Comparison of ENCODE assay signal across 8 cellular contexts in genomic region chr22:43014876-43015676, GRCh38. TPM values are rescaled to one million over a fixed set of nuclear protein-coding genes. Genes with fewer than 3 reads are reported as not detected.
DNase-seq lines count a peak whose midpoint lies in the region; TF ChIP-seq lines count a peak whose summit lies in the region.

PACSIN2 (minus strand) TSS chr22:43015149; CDS start chr22:42912080, 103,069 bp downstream.

- no peak for TF ChIP-seq CTCF in GM20000 (IDR thresholded peaks at IDR 0.05; ENCODE audit: extremely low read depth, missing control alignments)

- DNase-seq in COLO829 (ENCODE audit: low spot score) (peak; percentile 99), GM20000 (ENCODE audit: low spot score) (peak; percentile 100), HS-5 (ENCODE audit: low read depth) (peak; percentile 87), NK-92 (lab: John Stamatoyannopoulos, UW; ENCODE audit: unreplicated experiment) (peak; percentile 95), lung microvascular endothelial cell (ENCODE audit: low read depth in 2 of 2) (peak; percentile 98 to 99)
- DNase-seq in activated CD8-positive, alpha-beta memory T cell treated with anti-CD3 and anti-CD28 coated beads for 1 hour (ENCODE audit: extremely low read depth in 1 of 2, low read depth in 1 of 2) = peak; percentile 97 to 98
- peak; percentile 99 for DNase-seq in effector CD4-positive, alpha-beta T cell
- DNase-seq in stimulated activated CD4-positive, alpha-beta T cell treated with anti-CD3 and anti-CD28 coated beads, TNF-alpha, amount 100 ng/mL, for 4 hours (ENCODE audit: low read depth in 3 of 3) = peak; percentile 97 to 99 (median 98)

RNA-seq across cellular contexts. Expression of gene PACSIN2, which starts in this region (rescaled TPM):
- total RNA-seq in lung microvascular endothelial cell = 59.9 and 88.9 TPM in 2 replicates

Comparison
In these comparisons a context has a peak if more than half of its experiments do, and no peak if none do; other contexts are left out.
1. Peak in every context shown above with its lines: DNase-seq.